ENCODE assay signal across 8 cellular contexts in genomic region chr11:11841121-11841604, GRCh38. TPM values are rescaled to one million over a fixed set of nuclear protein-coding genes. Genes with fewer than 3 reads are reported as not detected.
DNase-seq lines count a peak whose midpoint lies in the region; ATAC-seq and TF ChIP-seq lines count a peak whose summit lies in the region.

No MANE protein-coding gene starts in this region.

- no peaks in the 10 kb centered on the region for H3K9me3 Mint-ChIP-seq in CD4-positive, alpha-beta memory T cell

- peak in 1 of 5 donors; percentile 33 for DNase-seq in CD4-positive, alpha-beta memory T cell
- DNase-seq in foreskin fibroblast (peak in 1 of 2 donors; percentile 63), occipital lobe (lab: John Stamatoyannopoulos, UW) (peak; percentile 58), T-helper 9 cell (no peak), NCI-H1436 (lab: John Stamatoyannopoulos, UW) (no peak)

- peaks cover 32% of the 10 kb centered on the region for H3K4me1 ChIP-seq in CD4-positive, alpha-beta memory T cell (ENCODE audit: insufficient read depth, low read length)
- peaks cover 38% of the 10 kb centered on the region for H3K4me1 ChIP-seq in HUES48 (ENCODE audit: control insufficient read depth, insufficient read depth, low read length)

- POLR2A ChIA-PET in CD4-positive, alpha-beta memory T cell (lab: Charles Lee; ENCODE audit: partially characterized antibody) = interaction anchor here (0.7 to 4.3 kb wide), 8 partner anchors 9 to 1090 kb away, joined by 3 to 44 read pairs (median 4); partner anchors contain the start of genes CTR9 and EIF4G2

- intact Hi-C loops in CD4-positive, alpha-beta memory T cell (cut with micrococcal nuclease) = loop anchor here (5.0 to 10.0 kb wide), 5 partner anchors 984 to 1624 kb away; partner anchors contain the start of genes AMPD3, BTBD10, CTR9 and EIF4G2

- no peak for TF ChIP-seq CTCF in foreskin fibroblast (IDR thresholded peaks at IDR 0.05; ENCODE audit: low read depth, low read length)

- no peaks in the 10 kb centered on the region for H3K36me3 ChIP-seq in CD4-positive, alpha-beta memory T cell (ENCODE audit: insufficient read depth, low read length)
- H3K36me3 ChIP-seq in HUES48 (ENCODE audit: control insufficient read depth, insufficient read depth, low read length) = no peaks in the 10 kb centered on the region

- peak overlapping the region in 1 of 2 donors; percentile 85 for H3K4me3 ChIP-seq in CD4-positive, alpha-beta memory T cell (ENCODE audit: low read length in 2 of 2)
- H3K4me3 ChIP-seq in HUES48 (ENCODE audit: low read depth, low read length) (peak overlapping the region; percentile 96), foreskin fibroblast (ENCODE audit: low read depth in 1 of 2, low read length in 2 of 2) (peak overlapping the region; percentile 76 to 90)

- H3K27me3 Mint-ChIP-seq in CD4-positive, alpha-beta memory T cell = peaks cover 8 to 15% of the 10 kb centered on the region in 2 donors

- no peaks in the 10 kb centered on the region for H3K9me3 ChIP-seq in CD4-positive, alpha-beta memory T cell (ENCODE audit: control insufficient read depth in 1 of 2, low read length in 2 of 2)
- H3K9me3 ChIP-seq in HUES48 (ENCODE audit: control insufficient read depth, insufficient read depth, low read length) = no peaks in the 10 kb centered on the region

- no peaks in the 10 kb centered on the region for H3K27me3 ChIP-seq in CD4-positive, alpha-beta memory T cell (ENCODE audit: insufficient read depth, low read length)
- no peaks in the 10 kb centered on the region for H3K27me3 ChIP-seq in HUES48 (ENCODE audit: control insufficient read depth, insufficient read depth, low read length)

- peak; percentile 26 for ATAC-seq in GM19351 (IDR thresholded peaks at IDR 0.05; ENCODE audit: unreplicated experiment)
- ATAC-seq in SK-N-SH treated with all-trans-retinoic acid at 6 μM for 48 hours = peak; percentile 57

- CTCF ChIA-PET in CD4-positive, alpha-beta memory T cell (lab: Charles Lee; ENCODE audit: partially characterized antibody) = interaction anchor here (1.1 to 3.2 kb wide), 4 partner anchors 10 to 42 kb away, joined by 3 to 11 read pairs (median 4); no protein-coding TSS in a partner anchor

- peaks cover 0 to 6% of the 10 kb centered on the region in 2 donors for H3K36me3 Mint-ChIP-seq in CD4-positive, alpha-beta memory T cell

- peak overlapping the region in 1 of 8 donors; percentile 86 for H3K4me3 Mint-ChIP-seq in CD4-positive, alpha-beta memory T cell

- peak overlapping the region; percentile 89 for H3K9ac ChIP-seq in HUES48 (ENCODE audit: low read depth, low read length)

- peak overlapping the region; percentile 98 for H3K27ac ChIP-seq in CD4-positive, alpha-beta memory T cell (ENCODE audit: low read depth, low read length)
- H3K27ac ChIP-seq in HUES48 (ENCODE audit: low read depth, low read length) = peak overlapping the region; percentile 96

- peak overlapping the region in 4 of 7 donors; percentile 88 to 90 (median 90) for H3K27ac Mint-ChIP-seq in CD4-positive, alpha-beta memory T cell

- H3K4me1 Mint-ChIP-seq in CD4-positive, alpha-beta memory T cell = peaks cover 0 to 19% (median under 1%) of the 10 kb centered on the region in 4 donors

TF ChIP-seq in SK-N-SH treated with all-trans-retinoic acid at 6 μM for 48 hours, 23 proteins besides CTCF, POLR2A, EP300 and RAD21:
- TF ChIP-seq PPARA (CRISPR knock-in tag; IDR thresholded peaks at IDR 0.05; ENCODE audit: borderline replicate concordance) (no peak), OSR1 (CRISPR knock-in tag; IDR thresholded peaks at IDR 0.05) (no peak), ZNF8 (CRISPR knock-in tag; IDR thresholded peaks at IDR 0.05) (no peak), GLIS3 (CRISPR knock-in tag; IDR thresholded peaks at IDR 0.05) (no peak), ZNF565 (CRISPR knock-in tag; conservative IDR thresholded peaks at IDR 0.05; ENCODE audit: low read depth) (no peak), TSHZ2 (CRISPR knock-in tag; IDR thresholded peaks at IDR 0.05) (no peak), TCF4 (CRISPR knock-in tag; IDR thresholded peaks at IDR 0.05; ENCODE audit: borderline replicate concordance) (no peak)

RNA-seq across cellular contexts. Expression of gene USP47, which starts 0.6 kb away (rescaled TPM):
- 10 to 100 TPM; 62.2 to 65.9 TPM for total RNA-seq in CD4-positive, alpha-beta memory T cell
- 10 to 100 TPM; 43.7 to 51.5 TPM for polyA plus RNA-seq in CD4-positive, alpha-beta memory T cell
- total RNA-seq in occipital lobe = 154 TPM
